ENCODE assay signal across 8 cellular contexts in the genomic region with DNA sequence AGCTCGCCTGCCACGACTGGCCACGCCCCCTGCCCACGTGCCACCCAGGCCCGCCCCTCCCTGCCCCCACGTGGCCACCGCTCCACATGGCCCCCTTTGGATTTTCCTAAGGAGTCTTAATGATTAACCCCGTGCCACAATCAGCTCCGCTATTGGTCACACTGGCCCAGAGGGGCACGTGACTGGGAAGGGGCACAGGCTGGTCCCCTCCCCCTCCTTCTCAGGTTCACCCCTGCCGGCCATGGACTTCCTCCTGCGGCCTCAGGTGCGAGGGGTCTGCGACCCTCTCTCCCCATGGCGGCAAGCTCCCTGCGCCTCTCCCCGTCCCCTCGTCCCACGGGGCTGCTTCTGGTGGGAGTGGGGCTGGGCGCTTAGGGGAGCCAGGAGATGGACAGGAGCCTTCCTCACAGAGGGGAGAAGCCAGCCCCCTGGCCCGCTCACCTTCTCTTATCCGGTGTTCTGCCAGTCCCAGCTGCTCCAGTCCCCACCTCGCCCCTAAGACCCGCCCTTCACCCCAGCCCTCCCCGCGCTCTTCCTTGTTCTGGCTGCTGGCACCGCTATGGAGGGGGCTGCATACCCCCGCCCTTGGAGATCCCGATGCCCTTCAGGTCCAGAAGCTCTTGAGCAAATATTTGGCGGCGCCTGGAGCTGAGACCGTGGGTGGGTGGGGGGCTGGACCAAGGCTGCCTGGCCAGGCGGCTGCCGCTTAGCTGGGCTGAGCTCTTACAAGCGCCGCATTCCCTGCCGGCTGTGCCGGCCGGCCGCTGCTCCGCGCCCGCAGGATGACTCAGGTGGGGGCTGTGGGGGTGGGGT. TPM values are rescaled to one million over a fixed set of nuclear protein-coding genes. Genes with fewer than 3 reads are reported as not detected.
DNase-seq lines count a peak whose midpoint lies in the region; ATAC-seq, FAIRE-seq and TF ChIP-seq lines count a peak whose summit lies in the region.

No MANE protein-coding gene starts in this region.

- WGBS in GM12878 (ENCODE audit: insufficient coverage, insufficient replicate concordance, low lambda C conversion rate, missing lambda C conversion rate), result 94% methylated on average over 39 of the region's 43 CpGs
- 21 to 50% (median 39%) methylated on average over 37 to 43 of the region's 43 CpGs for WGBS in small intestine, 3 donors

- peaks cover 6% of the 10 kb centered on the region for H3K36me3 Mint-ChIP-seq in activated naive CD8-positive, alpha-beta T cell treated with anti-CD3 and anti-CD28 coated beads, Interleukin-2, amount 50 U/mL, for 24 hours (ENCODE audit: low read depth)

- H3K4me3 ChIP-seq in HFF-Myc (replicated peaks; ENCODE audit: low read depth, low read length), result peak overlapping the region; percentile 83
- no peak overlapping the region for H3K4me3 ChIP-seq in GM12878
- H3K4me3 ChIP-seq in small intestine (ENCODE audit: low read depth in 1 of 2, low read length in 2 of 2), result peak overlapping the region in 1 of 2 donors; percentile 72

- H3K27me3 ChIP-seq in GM12878 (replicated peaks in 1 of 2; ENCODE audit: control insufficient read depth in 2 of 2, insufficient read depth in 2 of 2, low read length in 1 of 2) (no peaks in the 10 kb centered on the region), small intestine (ENCODE audit: control insufficient read depth in 2 of 2, insufficient read depth in 2 of 2, low read length in 2 of 2) (no peaks in the 10 kb centered on the region)

- no peak for TF ChIP-seq RAD21 in GM12878 (IDR thresholded peaks at IDR 0.05; ENCODE audit: insufficient read depth, low read depth, low read length)

- BruUV-seq in GM12878 (replicated peaks; lab: Mats Ljungman, UMichigan), result no TSS peak

- H3K9me3 ChIP-seq in GM12878 (replicated peaks; ENCODE audit: control insufficient read depth, insufficient read depth, low read length) (no peaks in the 10 kb centered on the region), small intestine (ENCODE audit: control insufficient read depth, low read depth) (no peaks in the 10 kb centered on the region)

- no peak for TF ChIP-seq POLR2A in GM12878 (IDR thresholded peaks at IDR 0.05; ENCODE audit: low read depth, low read length)

- H3K9me3 Mint-ChIP-seq in activated naive CD8-positive, alpha-beta T cell treated with anti-CD3 and anti-CD28 coated beads, Interleukin-2, amount 50 U/mL, for 24 hours, result no peaks in the 10 kb centered on the region

- no peak overlapping the region for H2AFZ ChIP-seq in GM12878 (ENCODE audit: control insufficient read depth, low read depth, low read length)

- no peak for ATAC-seq in GM12878
- ATAC-seq in activated naive CD8-positive, alpha-beta T cell treated with anti-CD3 and anti-CD28 coated beads, Interleukin-2, amount 50 U/mL, for 24 hours, result no peak

- H3K79me2 ChIP-seq in GM12878 (ENCODE audit: control insufficient read depth, insufficient read depth, low read length), result peaks cover 19% of the 10 kb centered on the region

- peaks cover 24% of the 10 kb centered on the region for H3K4me1 Mint-ChIP-seq in activated naive CD8-positive, alpha-beta T cell treated with anti-CD3 and anti-CD28 coated beads, Interleukin-2, amount 50 U/mL, for 24 hours

- POLR2A ChIA-PET in GM12878 (lab: Charles Lee), result interaction anchor here (0.7 kb wide), 1 partner anchor 23 kb away, joined by 5 read pairs; no protein-coding TSS in a partner anchor

- CTCF ChIA-PET in GM12878 (lab: Yijun Ruan, JAX), result interaction anchor here (0.6 kb wide), 1 partner anchor 1408 kb away, joined by 3 read pairs; no protein-coding TSS in a partner anchor

- H3K4me3 Mint-ChIP-seq in activated naive CD8-positive, alpha-beta T cell treated with anti-CD3 and anti-CD28 coated beads, Interleukin-2, amount 50 U/mL, for 24 hours, result no peak overlapping the region

- H3K27ac ChIP-seq in GM12878 (ENCODE audit: control insufficient read depth, insufficient read depth) (no peak overlapping the region), small intestine (ENCODE audit: low read depth in 1 of 2, low read length in 1 of 2) (peak overlapping the region; percentile 75 to 79)

- H4K20me1 ChIP-seq in GM12878 (ENCODE audit: control insufficient read depth, insufficient read depth), result no peaks in the 10 kb centered on the region

- TF ChIP-seq CTCF in HFF-Myc (IDR thresholded peaks at IDR 0.05; ENCODE audit: low read depth, low read length, missing control alignments) (no peak), GM12878 (IDR thresholded peaks at IDR 0.05 in 2 of 3, conservative IDR thresholded peaks at IDR 0.05 in 1 of 3; ENCODE audit: control insufficient read depth in 2 of 3, extremely low read depth in 1 of 3, insufficient read depth in 1 of 3, low read depth in 3 of 3, low read length in 3 of 3) (no peak)

- no peak for TF ChIP-seq EP300 in GM12878 (IDR thresholded peaks at IDR 0.05; ENCODE audit: borderline replicate concordance in 1 of 2, control insufficient read depth in 1 of 2, low read depth in 2 of 2, low read length in 2 of 2)

- H3K27ac Mint-ChIP-seq in activated naive CD8-positive, alpha-beta T cell treated with anti-CD3 and anti-CD28 coated beads, Interleukin-2, amount 50 U/mL, for 24 hours, result no peak overlapping the region

- no peak overlapping the region for H3K4me2 ChIP-seq in GM12878 (ENCODE audit: control insufficient read depth, insufficient read depth)

- no peak overlapping the region for H3K9ac ChIP-seq in GM12878 (ENCODE audit: control insufficient read depth, insufficient read depth, low read length)

- no peak for FAIRE-seq in GM12878 (lab: Jason Lieb, UNC)
- FAIRE-seq in small intestine (lab: Jason Lieb, UNC), result no peak

- DNase-seq in HFF-Myc (ENCODE audit: extremely low read depth, low read depth) (no peak), GM12878 (ENCODE audit: low read depth, low spot score) (no peak), iPS-NIHi11 (ENCODE audit: low spot score) (peak; percentile 85), small intestine (peak; percentile 95), SKM-1 treated with dmso at 0.1 percent for 144 hours (lab: John Stamatoyannopoulos, UW; ENCODE audit: unreplicated experiment) (no peak), NCI-H345 (lab: John Stamatoyannopoulos, UW) (no peak)
- no peak for DNase-seq in activated naive CD8-positive, alpha-beta T cell treated with anti-CD3 and anti-CD28 coated beads, Interleukin-2, amount 50 U/mL, for 24 hours
- DNase-seq in activated CD4-positive, alpha-beta T cell treated with anti-CD3 and anti-CD28 coated beads for 48 hours, result no peak

- intact Hi-C loops in GM12878 (cut with micrococcal nuclease; ENCODE audit: unreplicated experiment), result no loop called here

- RAD21 ChIA-PET in GM12878 (lab: Charles Lee; ENCODE audit: unreplicated experiment), result no interaction called here

- H3K36me3 ChIP-seq in GM12878 (ENCODE audit: control insufficient read depth in 2 of 2, insufficient read depth in 2 of 2, low read length in 1 of 2), result peaks cover 6 to 10% of the 10 kb centered on the region in 2 experiments; a peak in 3 of 4 replicates
- peaks cover 7 to 22% of the 10 kb centered on the region in 2 donors for H3K36me3 ChIP-seq in small intestine (ENCODE audit: control insufficient read depth in 2 of 2, insufficient read depth in 2 of 2, low read length in 2 of 2)

- SMC1A ChIA-PET in GM12878 (lab: Charles Lee; ENCODE audit: uncharacterized antibody, unreplicated experiment), result interaction anchor here (0.6 kb wide), 1 partner anchor 27 kb away, joined by 3 read pairs; no protein-coding TSS in a partner anchor

- no peaks in the 10 kb centered on the region for H3K27me3 Mint-ChIP-seq in activated naive CD8-positive, alpha-beta T cell treated with anti-CD3 and anti-CD28 coated beads, Interleukin-2, amount 50 U/mL, for 24 hours

- H3K4me1 ChIP-seq in GM12878 (ENCODE audit: control insufficient read depth, insufficient read depth, low read length) (peaks cover 15% of the 10 kb centered on the region), small intestine (ENCODE audit: control insufficient read depth in 2 of 2, insufficient read depth in 1 of 2, low read depth in 1 of 2, low read length in 1 of 2) (peaks cover 0 to 9% of the 10 kb centered on the region in 2 donors)

- in situ Hi-C loops in GM12878 (cut with MboI), result no loop called here

RNA-seq across cellular contexts. Expression of a gene that starts 3.2 kb away (rescaled TPM):
- total RNA-seq in GM12878 (2013; cell fraction: nucleolus; rRNA removed), result 37.3 and 42.1 TPM in 2 replicates
- 50.7 and 51.0 TPM in 2 replicates for total RNA-seq in GM12878 (2014; rRNA removed)
- 15.6 and 17.4 TPM in 2 replicates for total RNA-seq in GM12878 (2014; rRNA removed; fragmentation: Illumina TruSeq; extraction: Trizol)
- 69.1 and 78.6 TPM in 2 replicates for total RNA-seq in GM12878 (2021)
- 14.2 TPM for polyA plus RNA-seq in GM12878 (2011; ENCODE audit: low read depth)
- polyA plus RNA-seq in GM12878 (2011; rRNA removed), result 10.8 and 25.8 TPM in 2 replicates
- polyA plus RNA-seq in GM12878 (2011; cell fraction: cytosol; rRNA removed), result 32.2 and 35.6 TPM in 2 replicates
- polyA plus RNA-seq in GM12878 (2011; cell fraction: nucleus; rRNA removed), result 168 and 199 TPM in 2 replicates
- 46.6 and 51.1 TPM in 2 replicates for polyA plus RNA-seq in GM12878 (2012)
- polyA plus RNA-seq in GM12878 (2014; fragmentation: Illumina TruSeq; extraction: Trizol), result 2.9 and 21.9 TPM in 2 replicates
- 10 to 100 TPM in 1 of 2 experiments, 1 to 10 TPM in 1; 2.7 to 12.1 TPM for polyA plus RNA-seq in GM12878 (2014; fragmentation: Nextera tagmentation; extraction: Ambion mirVana)
- 63.8 and 68.7 TPM in 2 replicates for polyA plus RNA-seq in GM12878 (2014; rRNA removed)
- 10 to 100 TPM; 34.4 to 38.9 TPM for polyA plus RNA-seq in GM12878 (2016; fragmentation: Nextera tagmentation; extraction: Ambion mirVana)
- 10.8 and 27.9 TPM in 2 replicates for polyA minus RNA-seq in GM12878 (2011; rRNA and poly(A)+ RNA removed)
- 10.4 and 11.4 TPM in 2 replicates for polyA minus RNA-seq in GM12878 (2011; cell fraction: cytosol; rRNA and poly(A)+ RNA removed)
- polyA minus RNA-seq in GM12878 (2011; cell fraction: nucleus; rRNA and poly(A)+ RNA removed), result 46.8 and 68.3 TPM in 2 replicates
- polyA plus RNA-seq in small intestine, result 100 to 1,000 TPM in 2 of 3 donors, 10 to 100 TPM in 1; 91.5 to 132 (median 101) TPM

RNA-seq across cellular contexts. Expression of a gene that starts 4.9 kb away (rescaled TPM):
- 7.9 and 9.3 TPM in 2 replicates for total RNA-seq in GM12878 (2013; cell fraction: nucleolus; rRNA removed)
- total RNA-seq in GM12878 (2014; rRNA removed) (25.9 and 30.3 TPM in 2 replicates), GM12878 (2014; rRNA removed; fragmentation: Illumina TruSeq; extraction: Trizol) (18.2 and 19.4 TPM in 2 replicates), GM12878 (2021) (19.1 and 19.7 TPM in 2 replicates)
- 6.6 TPM for polyA plus RNA-seq in GM12878 (2011; ENCODE audit: low read depth)
- polyA plus RNA-seq in GM12878 (2011; rRNA removed) (20.2 and 24.5 TPM in 2 replicates), GM12878 (2014; fragmentation: Illumina TruSeq; extraction: Trizol) (13.9 and 19.4 TPM in 2 replicates), GM12878 (2014; fragmentation: Nextera tagmentation; extraction: Ambion mirVana) (1 to 10 TPM; 1.5 to 8.1 TPM), GM12878 (2014; rRNA removed) (23.5 and 27.6 TPM in 2 replicates), GM12878 (2016; fragmentation: Nextera tagmentation; extraction: Ambion mirVana) (10 to 100 TPM; 33.1 to 33.4 TPM), small intestine (10 to 100 TPM; 10.8 to 19.7 (median 12.9) TPM)
- polyA plus RNA-seq in GM12878 (2011; cell fraction: cytosol; rRNA removed), result 39.7 and 49.3 TPM in 2 replicates
- polyA plus RNA-seq in GM12878 (2011; cell fraction: nucleus; rRNA removed), result 31.1 TPM in 2 replicates
- polyA plus RNA-seq in GM12878 (2012), result 11.1 and 12.6 TPM in 2 replicates
- 24.7 and 28.3 TPM in 2 replicates for polyA minus RNA-seq in GM12878 (2011; rRNA and poly(A)+ RNA removed)
- polyA minus RNA-seq in GM12878 (2011; cell fraction: cytosol; rRNA and poly(A)+ RNA removed), result 7.6 and 12.2 TPM in 2 replicates
- polyA minus RNA-seq in GM12878 (2011; cell fraction: nucleus; rRNA and poly(A)+ RNA removed), result 13.7 and 18.2 TPM in 2 replicates

RNA-seq across cellular contexts. Expression of a gene that starts 14.3 kb away (rescaled TPM):
- total RNA-seq in GM12878 (2013; cell fraction: nucleolus; rRNA removed), result 2.0 and 2.2 TPM in 2 replicates
- total RNA-seq in GM12878 (2014; rRNA removed), result 0.16 TPM in 1 of 2 replicates, not detected in the other
- 0.51 TPM in 1 of 2 replicates, not detected in the other for total RNA-seq in GM12878 (2014; rRNA removed; fragmentation: Illumina TruSeq; extraction: Trizol)
- 1.0 and 1.5 TPM in 2 replicates for total RNA-seq in GM12878 (2021)
- 0.13 TPM for polyA plus RNA-seq in GM12878 (2011; ENCODE audit: low read depth)
- 0.07 and 0.09 TPM in 2 replicates for polyA plus RNA-seq in GM12878 (2011; rRNA removed)
- polyA plus RNA-seq in GM12878 (2011; cell fraction: cytosol; rRNA removed), result 0.09 and 0.15 TPM in 2 replicates
- polyA plus RNA-seq in GM12878 (2011; cell fraction: nucleus; rRNA removed), result 1.3 and 1.9 TPM in 2 replicates
- 1.6 and 1.8 TPM in 2 replicates for polyA plus RNA-seq in GM12878 (2012)
- polyA plus RNA-seq in GM12878 (2014; fragmentation: Illumina TruSeq; extraction: Trizol), result 0.47 TPM in 1 of 2 replicates, not detected in the other
- polyA plus RNA-seq in GM12878 (2014; fragmentation: Nextera tagmentation; extraction: Ambion mirVana), result not detected
- polyA plus RNA-seq in GM12878 (2014; rRNA removed), result 0.55 and 1.4 TPM in 2 replicates
- polyA plus RNA-seq in GM12878 (2016; fragmentation: Nextera tagmentation; extraction: Ambion mirVana), result under 1 TPM; 0.24 to 0.40 TPM
- polyA minus RNA-seq in GM12878 (2011; rRNA and poly(A)+ RNA removed), result not detected in 2 replicates
- not detected in 2 replicates for polyA minus RNA-seq in GM12878 (2011; cell fraction: cytosol; rRNA and poly(A)+ RNA removed)
- 0.24 and 0.48 TPM in 2 replicates for polyA minus RNA-seq in GM12878 (2011; cell fraction: nucleus; rRNA and poly(A)+ RNA removed)
- 10 to 100 TPM in 1 of 3 donors, 1 to 10 TPM in 2; 2.8 to 10.7 (median 4.3) TPM for polyA plus RNA-seq in small intestine

RNA-seq across cellular contexts. Expression of a gene that starts 18.0 kb away (rescaled TPM):
- 94.3 and 112 TPM in 2 replicates for total RNA-seq in GM12878 (2013; cell fraction: nucleolus; rRNA removed)
- total RNA-seq in GM12878 (2014; rRNA removed) (84.3 and 93.9 TPM in 2 replicates), GM12878 (2014; rRNA removed; fragmentation: Illumina TruSeq; extraction: Trizol) (22.8 and 26.6 TPM in 2 replicates), GM12878 (2021) (79.2 and 82.0 TPM in 2 replicates)
- polyA plus RNA-seq in GM12878 (2011; ENCODE audit: low read depth), result 16.1 TPM
- polyA plus RNA-seq in GM12878 (2011; rRNA removed) (13.0 and 26.9 TPM in 2 replicates), GM12878 (2014; fragmentation: Illumina TruSeq; extraction: Trizol) (8.5 and 23.7 TPM in 2 replicates), GM12878 (2014; fragmentation: Nextera tagmentation; extraction: Ambion mirVana) (1 to 10 TPM in 1 of 2 experiments, under 1 TPM in 1; 0.19 to 4.1 TPM), GM12878 (2014; rRNA removed) (102 and 123 TPM in 2 replicates), GM12878 (2016; fragmentation: Nextera tagmentation; extraction: Ambion mirVana) (10 to 100 TPM; 86.3 to 96.5 TPM), small intestine (100 to 1,000 TPM; 114 to 248 (median 139) TPM)
- 41.0 and 54.1 TPM in 2 replicates for polyA plus RNA-seq in GM12878 (2011; cell fraction: cytosol; rRNA removed)
- 382 and 387 TPM in 2 replicates for polyA plus RNA-seq in GM12878 (2011; cell fraction: nucleus; rRNA removed)
- polyA plus RNA-seq in GM12878 (2012), result 54.4 and 55.2 TPM in 2 replicates
- polyA minus RNA-seq in GM12878 (2011; rRNA and poly(A)+ RNA removed), result 18.9 and 39.2 TPM in 2 replicates
- polyA minus RNA-seq in GM12878 (2011; cell fraction: cytosol; rRNA and poly(A)+ RNA removed), result 13.2 and 13.5 TPM in 2 replicates
- 59.7 and 77.0 TPM in 2 replicates for polyA minus RNA-seq in GM12878 (2011; cell fraction: nucleus; rRNA and poly(A)+ RNA removed)

RNA-seq across cellular contexts. Expression of a gene that starts 20.7 kb away (rescaled TPM):
- total RNA-seq in GM12878 (2013; cell fraction: nucleolus; rRNA removed), result 13.2 and 14.1 TPM in 2 replicates
- total RNA-seq in GM12878 (2014; rRNA removed), result 48.2 and 51.6 TPM in 2 replicates
- total RNA-seq in GM12878 (2014; rRNA removed; fragmentation: Illumina TruSeq; extraction: Trizol), result 10.8 and 12.3 TPM in 2 replicates
- total RNA-seq in GM12878 (2021), result 74.7 and 79.5 TPM in 2 replicates
- 10.6 TPM for polyA plus RNA-seq in GM12878 (2011; ENCODE audit: low read depth)
- 4.9 and 17.8 TPM in 2 replicates for polyA plus RNA-seq in GM12878 (2011; rRNA removed)
- 33.1 and 43.2 TPM in 2 replicates for polyA plus RNA-seq in GM12878 (2011; cell fraction: cytosol; rRNA removed)
- 70.0 and 81.9 TPM in 2 replicates for polyA plus RNA-seq in GM12878 (2011; cell fraction: nucleus; rRNA removed)
- 59.9 and 68.3 TPM in 2 replicates for polyA plus RNA-seq in GM12878 (2012)
- 1.4 and 11.9 TPM in 2 replicates for polyA plus RNA-seq in GM12878 (2014; fragmentation: Illumina TruSeq; extraction: Trizol)
- polyA plus RNA-seq in GM12878 (2014; fragmentation: Nextera tagmentation; extraction: Ambion mirVana), result under 1 TPM in 1 of 2 experiments, not detected in 1; 0.27 TPM
- polyA plus RNA-seq in GM12878 (2014; rRNA removed), result 63.9 and 74.4 TPM in 2 replicates
- polyA plus RNA-seq in GM12878 (2016; fragmentation: Nextera tagmentation; extraction: Ambion mirVana), result 10 to 100 TPM; 41.3 to 48.4 TPM
- 4.5 and 12.9 TPM in 2 replicates for polyA minus RNA-seq in GM12878 (2011; rRNA and poly(A)+ RNA removed)
- 16.6 and 17.5 TPM in 2 replicates for polyA minus RNA-seq in GM12878 (2011; cell fraction: cytosol; rRNA and poly(A)+ RNA removed)
- 8.8 and 11.9 TPM in 2 replicates for polyA minus RNA-seq in GM12878 (2011; cell fraction: nucleus; rRNA and poly(A)+ RNA removed)
- 100 to 1,000 TPM in 1 of 3 donors, 10 to 100 TPM in 2; 66.4 to 144 (median 77.4) TPM for polyA plus RNA-seq in small intestine

Comparison
In these comparisons a context has a peak if more than half of its experiments do, and no peak if none do; other contexts are left out.
1. DNase-seq: peak in iPS-NIHi11 (single experiment) and small intestine (single experiment); none in HFF-Myc (single experiment), GM12878 (single experiment), SKM-1 treated with dmso at 0.1 percent for 144 hours (single experiment), activated naive CD8-positive, alpha-beta T cell treated with anti-CD3 and anti-CD28 coated beads, Interleukin-2, amount 50 U/mL, for 24 hours (single experiment), activated CD4-positive, alpha-beta T cell treated with anti-CD3 and anti-CD28 coated beads for 48 hours (single experiment) and NCI-H345 (single experiment).